18 cellular contexts compared by ENCODE assay signal in the genomic region with DNA sequence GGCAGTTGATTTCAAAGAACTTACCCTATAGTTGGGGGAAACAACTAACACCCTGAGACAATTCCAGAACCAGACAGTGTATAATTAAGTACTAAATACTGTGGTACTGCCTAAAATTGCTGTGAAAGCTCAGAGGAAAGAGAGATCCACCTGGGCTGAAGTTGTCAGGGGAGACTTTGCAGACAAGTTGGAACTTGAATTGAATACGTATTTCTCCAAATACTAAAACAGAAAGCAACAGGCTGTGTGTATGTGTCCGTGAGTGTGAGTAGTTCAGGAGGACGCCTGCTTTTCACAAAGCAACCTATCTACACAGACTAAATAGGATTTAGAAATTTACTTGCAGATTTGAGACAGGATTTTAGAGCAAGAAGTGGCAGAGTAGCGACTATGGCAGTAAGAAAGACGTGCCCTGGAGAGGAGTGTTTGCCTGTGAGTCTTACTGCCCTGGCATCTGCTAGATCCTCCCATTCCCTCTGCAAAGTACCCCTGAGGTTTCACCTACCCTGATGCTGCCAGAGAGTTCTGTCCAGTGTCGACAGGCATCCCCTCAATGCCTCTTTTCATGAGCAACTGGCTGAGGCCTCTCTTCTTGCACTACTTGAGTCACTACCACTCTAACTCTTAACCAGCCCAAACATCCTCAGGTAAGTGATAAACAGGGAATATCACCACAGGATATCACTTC. TPM values are rescaled to one million over a fixed set of nuclear protein-coding genes. Genes with fewer than 3 reads are reported as not detected.
"Had no signal": no experiment of that assay in that cellular context is flagged by ENCODE, and none has a peak within 500 bp of the region (broad histone marks: within the 10 kb centered on the region; RNA-seq: fewer than 3 reads in every experiment).

No MANE protein-coding gene starts in this region.

- DNase-seq: activated CD4-positive, alpha-beta T cell treated with anti-CD3 and anti-CD28 coated beads, Interleukin-2, amount 50 U/mL, for 4 hours; activated gamma-delta T cell treated with Interleukin-2 at 50 U/mL for 16 hours; effector CD8-positive, alpha-beta T cell; esophagus squamous epithelium; kidney; nephron progenitor cell; stimulated activated CD4-positive, alpha-beta T cell treated with anti-CD3 and anti-CD28 coated beads, Interleukin-2, amount 100 ng/mL, for 24 hours; stimulated activated naive CD4-positive, alpha-beta T cell treated with Interleukin-2 at 50 U/mL for 16 hours; T-helper 2 cell; thyroid gland; WERI-Rb-1 had no signal

- H3K4me3 ChIP-seq: cardiac muscle cell, lung, thyroid gland had no signal

- H3K27me3 Mint-ChIP-seq: dendritic cell treated with granulocyte-macrophage colony-stimulating factor and Interleukin-4, amounts not matched to agents 40 ng/mL and 50 ng/mL, for 4 days; progenitor cell of endocrine pancreas had no signal

- H3K4me1 ChIP-seq: esophagus squamous epithelium, thyroid gland had no signal

- H3K9me3 Mint-ChIP-seq: dendritic cell treated with granulocyte-macrophage colony-stimulating factor and Interleukin-4, amounts not matched to agents 40 ng/mL and 50 ng/mL, for 4 days; nephron progenitor cell had no signal

- H3K27ac ChIP-seq: cardiac muscle cell, esophagus squamous epithelium, thyroid gland, WERI-Rb-1 had no signal

- H3K27me3 ChIP-seq: cardiac muscle cell, thyroid gland had no signal

- H3K36me3 Mint-ChIP-seq: activated naive CD8-positive, alpha-beta T cell had no signal

- H3K27ac Mint-ChIP-seq: activated naive CD8-positive, alpha-beta T cell; dendritic cell treated with granulocyte-macrophage colony-stimulating factor and Interleukin-4, amounts not matched to agents 40 ng/mL and 50 ng/mL, for 4 days; nephron progenitor cell; progenitor cell of endocrine pancreas had no signal

- H3K9me3 ChIP-seq: esophagus squamous epithelium, thyroid gland had no signal

- FAIRE-seq: kidney had no signal

- H3K4me3 Mint-ChIP-seq: activated naive CD8-positive, alpha-beta T cell; dendritic cell treated with granulocyte-macrophage colony-stimulating factor and Interleukin-4, amounts not matched to agents 40 ng/mL and 50 ng/mL, for 4 days; nephron progenitor cell had no signal

- ATAC-seq: left lobe of liver had no signal

- H3K36me3 ChIP-seq: cardiac muscle cell, esophagus squamous epithelium, thyroid gland, WERI-Rb-1 had no signal

RNA-seq across cellular contexts. Expression of a gene that starts 37.4 kb away (rescaled TPM):
- total RNA-seq: activated CD8-positive, alpha-beta memory T cell treated with anti-CD3 and anti-CD28 coated beads for 36 hours had no signal
